23 cellular contexts compared by ENCODE assay signal in the genomic region with DNA sequence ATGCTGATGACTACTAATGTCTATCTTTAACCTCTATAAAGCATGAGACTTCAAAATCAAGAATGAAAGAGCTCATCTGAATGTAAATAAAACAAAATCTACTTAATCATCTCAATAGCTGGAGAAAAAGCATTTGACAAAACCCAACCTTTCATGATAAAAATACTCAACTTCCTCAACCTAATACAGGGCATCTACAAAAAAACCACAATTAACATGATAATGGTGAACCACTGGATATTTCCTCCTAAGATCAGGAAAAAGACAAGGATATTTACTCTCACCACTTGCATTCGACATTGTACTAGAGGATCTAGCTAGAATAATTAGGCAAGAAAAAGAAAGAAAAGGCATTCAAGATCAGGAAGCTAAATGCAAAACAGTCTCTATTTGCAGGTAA.
"Had no signal": no experiment of that assay in that cellular context is flagged by ENCODE, and none has a peak within 500 bp of the region (broad histone marks: within the 10 kb centered on the region; RNA-seq: fewer than 3 reads in every experiment).

No MANE protein-coding gene starts in this region.

- H3K27ac ChIP-seq: breast epithelium, foreskin keratinocyte, neutrophil, ovary, prostate gland, spleen, thoracic aorta, upper lobe of right lung had no signal

- H3K4me3 ChIP-seq: breast epithelium, ovary, prostate gland, spleen, thoracic aorta, upper lobe of right lung had no signal

- DNase-seq: activated CD4-positive, alpha-beta memory T cell treated with anti-CD3 and anti-CD28 coated beads for 36 hours; activated CD4-positive, alpha-beta T cell treated with anti-CD3 and anti-CD28 coated beads for 4 hours; activated CD4-positive, CD25-positive, alpha-beta regulatory T cell; activated naive CD4-positive, alpha-beta T cell treated with anti-CD3 and anti-CD28 coated beads for 36 hours; activated naive CD8-positive, alpha-beta T cell treated with anti-CD3 and anti-CD28 coated beads, Interleukin-2, amount 10 ng/mL, durations not matched to agents 7 days and 5 days; activated T-cell treated with anti-CD3 and anti-CD28 coated beads, Interleukin-2, amount 50 U/mL, for 48 hours; amniotic stem cell; cortex of kidney; effector CD4-positive, alpha-beta T cell; islet precursor cell; left cardiac atrium; ovary; spleen; stimulated activated CD4-positive, alpha-beta T cell treated with anti-CD3 and anti-CD28 coated beads, Interleukin-4, amount 100 ng/mL, for 1 hour; stimulated activated naive CD4-positive, alpha-beta T cell treated with Interleukin-2 at 50 U/mL for 16 hours; upper lobe of right lung had no signal

- H3K9me3 Mint-ChIP-seq: activated CD4-positive, alpha-beta memory T cell treated with anti-CD3 and anti-CD28 coated beads for 36 hours; activated naive CD4-positive, alpha-beta T cell treated with anti-CD3 and anti-CD28 coated beads for 36 hours; activated naive CD8-positive, alpha-beta T cell treated with anti-CD3 and anti-CD28 coated beads, Interleukin-2, amount 10 ng/mL, durations not matched to agents 7 days and 5 days; natural killer cell treated with Interleukin-12 subunit alpha and Interleukin-12 subunit beta and Interleukin-15 and Interleukin-18, amount 100 ng/mL, for 72 hours; T-helper 1 cell treated with Interleukin-12 subunit alpha and Interleukin-12 subunit beta and Interleukin-4 antibody, amounts not matched to agents 30 μg/mL and 1 μg/mL, for 36 hours had no signal

- H3K9me3 ChIP-seq: breast epithelium, neutrophil, ovary, prostate gland, spleen, thoracic aorta, upper lobe of right lung had no signal

- H3K27me3 ChIP-seq: breast epithelium, foreskin keratinocyte, neutrophil, ovary, spleen, upper lobe of right lung had no signal

- H3K27ac Mint-ChIP-seq: activated CD4-positive, alpha-beta memory T cell treated with anti-CD3 and anti-CD28 coated beads for 36 hours; activated naive CD4-positive, alpha-beta T cell treated with anti-CD3 and anti-CD28 coated beads for 36 hours; activated naive CD8-positive, alpha-beta T cell treated with anti-CD3 and anti-CD28 coated beads, Interleukin-2, amount 10 ng/mL, durations not matched to agents 7 days and 5 days; T-helper 1 cell treated with Interleukin-12 subunit alpha and Interleukin-12 subunit beta and Interleukin-4 antibody, amounts not matched to agents 30 μg/mL and 1 μg/mL, for 36 hours had no signal

- H3K36me3 ChIP-seq: breast epithelium, neutrophil, ovary, prostate gland, thoracic aorta, upper lobe of right lung had no signal

- H3K36me3 Mint-ChIP-seq: natural killer cell treated with Interleukin-12 subunit alpha and Interleukin-12 subunit beta and Interleukin-15 and Interleukin-18, amount 100 ng/mL, for 72 hours had no signal

- H3K4me1 ChIP-seq: breast epithelium, prostate gland, spleen, upper lobe of right lung had no signal

- ATAC-seq: foreskin keratinocyte; left cardiac atrium; natural killer cell treated with Interleukin-12 subunit alpha and Interleukin-12 subunit beta and Interleukin-15 and Interleukin-18, amount 100 ng/mL, for 72 hours; upper lobe of right lung had no signal

- H3K4me3 Mint-ChIP-seq: activated CD4-positive, alpha-beta memory T cell treated with anti-CD3 and anti-CD28 coated beads for 36 hours; activated naive CD4-positive, alpha-beta T cell treated with anti-CD3 and anti-CD28 coated beads for 36 hours; activated naive CD8-positive, alpha-beta T cell treated with anti-CD3 and anti-CD28 coated beads, Interleukin-2, amount 10 ng/mL, durations not matched to agents 7 days and 5 days; natural killer cell treated with Interleukin-12 subunit alpha and Interleukin-12 subunit beta and Interleukin-15 and Interleukin-18, amount 100 ng/mL, for 72 hours; T-helper 1 cell treated with Interleukin-12 subunit alpha and Interleukin-12 subunit beta and Interleukin-4 antibody, amounts not matched to agents 30 μg/mL and 1 μg/mL, for 36 hours had no signal

- H3K27me3 Mint-ChIP-seq: activated CD4-positive, alpha-beta memory T cell treated with anti-CD3 and anti-CD28 coated beads for 36 hours; activated naive CD8-positive, alpha-beta T cell treated with anti-CD3 and anti-CD28 coated beads, Interleukin-2, amount 10 ng/mL, durations not matched to agents 7 days and 5 days; natural killer cell treated with Interleukin-12 subunit alpha and Interleukin-12 subunit beta and Interleukin-15 and Interleukin-18, amount 100 ng/mL, for 72 hours had no signal
